Comparison of ENCODE assay signal across 15 cellular contexts in genomic region chr5:42502613-42503470, GRCh38.
"Had no signal": no experiment of that assay in that cellular context is flagged by ENCODE, and none has a peak within 500 bp of the region (broad histone marks: within the 10 kb centered on the region; RNA-seq: fewer than 3 reads in every experiment).

No MANE protein-coding gene starts in this region.

- H3K4me3 ChIP-seq: skin epidermis, stomach, thyroid gland had no signal

- H3K9me3 ChIP-seq: stomach, thyroid gland had no signal

- DNase-seq: activated CD4-positive, alpha-beta T cell treated with anti-CD3 and anti-CD28 coated beads, Interleukin-2, amount 50 U/mL, for 1 hour; activated CD4-positive, CD25-positive, alpha-beta regulatory T cell; activated effector memory CD4-positive, alpha-beta T cell treated with anti-CD3 and anti-CD28 coated beads, Interleukin-2, amount 50 U/mL, for 16 hours; activated naive CD8-positive, alpha-beta T cell treated with anti-CD3 and anti-CD28 coated beads for 36 hours; activated T-cell treated with anti-CD3 and anti-CD28 coated beads, Interleukin-2, amount 50 U/mL, for 1 hour; anterior cingulate cortex; glutamatergic neuron; mesenchymal stem cell; stimulated activated CD4-positive, alpha-beta T cell treated with anti-CD3 and anti-CD28 coated beads, Interleukin-4, amount 100 ng/mL, for 4 hours; stomach; T-helper 17 cell; thyroid gland had no signal

- H3K27ac ChIP-seq: skin epidermis, thyroid gland had no signal

- H3K36me3 ChIP-seq: stomach, thyroid gland had no signal

- ATAC-seq: left lobe of liver, T-helper 17 cell had no signal

- FAIRE-seq: TTC549 had no signal

- H3K27me3 ChIP-seq: stomach, thyroid gland had no signal
